ENCODE assay signal across 28 cellular contexts in genomic region chrX:135178636-135179035, GRCh38. TPM values are rescaled to one million over a fixed set of nuclear protein-coding genes. Genes with fewer than 3 reads are reported as not detected.
"Had no signal": no experiment of that assay in that cellular context is flagged by ENCODE, and none has a peak within 500 bp of the region (broad histone marks: within the 10 kb centered on the region; RNA-seq: fewer than 3 reads in every experiment).

No MANE protein-coding gene starts in this region.

- H3K36me3 ChIP-seq: stomach, suprapubic skin, thoracic aorta, thyroid gland, tibial artery, tibial nerve, transverse colon, upper lobe of left lung, upper lobe of right lung, uterus, vagina had no signal

- H3K4me3 ChIP-seq: stomach, suprapubic skin, testis, thoracic aorta, thyroid gland, tibial artery, tibial nerve, transverse colon, upper lobe of left lung, upper lobe of right lung, uterus, vagina had no signal

- H3K27me3 ChIP-seq: suprapubic skin, testis, thyroid gland, tibial artery, tibial nerve, transverse colon, upper lobe of left lung, upper lobe of right lung, uterus, vagina had no signal

- H3K4me1 ChIP-seq: stomach, suprapubic skin, testis, thyroid gland, tibial artery, tibial nerve, transverse colon, upper lobe of left lung, upper lobe of right lung, uterus, vagina had no signal

- DNase-seq: stimulated activated CD4-positive, alpha-beta T cell treated with anti-CD3 and anti-CD28 coated beads, Interleukin-2, amount 100 ng/mL, for 48 hours; stimulated activated CD4-positive, alpha-beta T cell treated with anti-CD3 and anti-CD28 coated beads, Interleukin-4, amount 100 ng/mL, for 1 hour; stimulated activated CD4-positive, alpha-beta T cell treated with anti-CD3 and anti-CD28 coated beads, Interleukin-4, amount 100 ng/mL, for 24 hours; stimulated activated CD4-positive, alpha-beta T cell treated with anti-CD3 and anti-CD28 coated beads, Interleukin-4, amount 100 ng/mL, for 4 hours; stimulated activated CD8-positive, alpha-beta memory T cell treated with anti-CD3 and anti-CD28 coated beads, Interleukin-4, amount 100 ng/mL, for 48 hours; stimulated activated naive B cell treated with anti-CD40 and anti-IgM and Interleukin-4, amounts not matched to agents 10 μg/mL and 1 μg/mL and 100 μg/mL, for 72 hours; stimulated activated naive CD4-positive, alpha-beta T cell; stimulated activated naive CD4-positive, alpha-beta T cell treated with Interleukin-2 at 50 U/mL for 16 hours; stimulated activated naive CD8-positive, alpha-beta T cell treated with anti-CD3 and anti-CD28 coated beads, Interleukin-15, amount 100 ng/mL, for 72 hours; stimulated activated naive CD8-positive, alpha-beta T cell treated with anti-CD3 and anti-CD28 coated beads, Interleukin-15, Interleukin-2, amounts not matched to agents 100 U/mL and 50 U/mL, for 24 hours; stomach; substantia nigra; testis; thyroid gland; tibial artery; transverse colon; trophoblast cell; upper lobe of left lung; upper lobe of right lung; uterus had no signal

- H3K27ac ChIP-seq: stomach, suprapubic skin, testis, thoracic aorta, thyroid gland, tibial artery, tibial nerve, transverse colon, upper lobe of left lung, upper lobe of right lung, uterus, vagina had no signal

- H3K9me3 ChIP-seq: stomach, suprapubic skin, testis, thoracic aorta, thyroid gland, tibial artery, tibial nerve, transverse colon, upper lobe of left lung, upper lobe of right lung, uterus, vagina had no signal

RNA-seq across cellular contexts. Expression of gene CT55, which starts 7.4 kb away (rescaled TPM):
- total RNA-seq: stomach, subcutaneous adipose tissue, suprapubic skin, temporal lobe, thoracic aorta, thyroid gland, tibial nerve, transverse colon, upper lobe of left lung, upper lobe of right lung, ureter, urinary bladder, uterus, vagina had no signal
- polyA plus RNA-seq: stomach, urinary bladder had no signal

RNA-seq across cellular contexts. Expression of gene ETDB, which starts 58.3 kb away (rescaled TPM):
- total RNA-seq: stomach, subcutaneous adipose tissue, suprapubic skin, temporal lobe, thoracic aorta, thyroid gland, tibial nerve, transverse colon, upper lobe of left lung, upper lobe of right lung, ureter, urinary bladder, uterus, vagina had no signal
- polyA plus RNA-seq: stomach, urinary bladder had no signal
